ENCODE assay signal across 15 cellular contexts in the genomic region with DNA sequence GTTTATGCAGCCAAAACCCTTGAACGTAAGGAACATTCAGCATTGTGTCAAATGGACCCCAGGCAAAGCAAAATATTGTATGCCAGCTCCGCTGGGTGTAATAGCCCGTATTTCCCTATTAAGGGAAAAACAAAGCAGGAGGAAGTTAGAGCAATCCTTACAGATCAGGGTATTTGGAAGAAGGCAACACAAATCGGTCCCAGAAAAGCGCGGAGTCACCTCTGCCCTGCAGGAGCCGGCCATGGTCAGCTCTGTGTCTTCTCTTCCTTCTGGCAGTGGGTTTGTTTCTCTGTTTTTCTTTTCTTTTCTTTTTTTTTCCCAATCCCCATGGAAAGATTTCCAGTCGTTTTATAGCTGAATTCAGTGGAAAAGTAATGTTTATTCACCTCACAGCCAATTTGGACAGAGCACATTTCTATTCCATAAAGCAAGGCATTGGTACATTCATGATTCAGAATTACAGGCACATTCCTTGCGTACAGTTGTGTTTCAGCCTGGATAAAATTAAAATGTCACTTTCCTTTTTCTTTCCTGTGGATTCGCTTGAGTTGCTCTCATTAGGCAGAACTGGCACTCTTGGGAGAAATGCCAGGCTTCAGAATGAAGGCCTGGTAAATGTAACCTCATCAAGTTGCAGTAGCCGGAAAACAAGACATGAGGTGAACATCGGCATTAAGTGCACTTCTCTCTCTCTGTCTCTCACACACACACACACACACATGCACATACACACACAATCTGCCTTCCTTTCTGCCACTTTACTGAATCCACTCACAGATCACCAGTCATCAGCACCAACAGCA.
DNase-seq lines count a peak whose midpoint lies in the region; ATAC-seq, FAIRE-seq and TF ChIP-seq lines count a peak whose summit lies in the region.
"Had no signal": no experiment of that assay in that cellular context is flagged by ENCODE, and none has a peak within 500 bp of the region (broad histone marks: within the 10 kb centered on the region; RNA-seq: fewer than 3 reads in every experiment).

No MANE protein-coding gene starts in this region.

- ATAC-seq in PC-3, result no peak

- H3K27me3 ChIP-seq in BE2C (no peaks in the 10 kb centered on the region), PC-3 (ENCODE audit: low read length) (no peaks in the 10 kb centered on the region), osteoblast (ENCODE audit: insufficient read depth, low read length) (no peaks in the 10 kb centered on the region)
- H3K27me3 ChIP-seq: colonic mucosa, esophagus squamous epithelium had no signal

- H3K27ac Mint-ChIP-seq in activated naive CD4-positive, alpha-beta T cell treated with anti-CD3 and anti-CD28 coated beads for 36 hours, result no peak overlapping the region
- H3K27ac Mint-ChIP-seq: activated CD4-positive, alpha-beta T cell treated with anti-CD3 and anti-CD28 coated beads, Interleukin-2, amount 10 ng/mL, durations not matched to agents 24 days and 14 days had no signal

- H3K79me2 ChIP-seq in PC-3 (ENCODE audit: low read length) (no peaks in the 10 kb centered on the region), osteoblast (ENCODE audit: insufficient read depth, low read length) (no peaks in the 10 kb centered on the region)

- H2AFZ ChIP-seq in PC-3 (ENCODE audit: low read length) (no peak overlapping the region), osteoblast (ENCODE audit: low read length) (peak overlapping the region; percentile 3)

- TF ChIP-seq CTCF in BE2C (IDR thresholded peaks at IDR 0.05; ENCODE audit: low read depth, low read length) (no peak), PC-3 (conservative IDR thresholded peaks at IDR 0.05; ENCODE audit: low read depth, low read length) (no peak), osteoblast (IDR thresholded peaks at IDR 0.05; ENCODE audit: extremely low read depth, low read depth, low read length) (no peak)

- H3K4me3 Mint-ChIP-seq in activated naive CD4-positive, alpha-beta T cell treated with anti-CD3 and anti-CD28 coated beads for 36 hours, result no peak overlapping the region
- H3K4me3 Mint-ChIP-seq: activated CD4-positive, alpha-beta T cell treated with anti-CD3 and anti-CD28 coated beads, Interleukin-2, amount 10 ng/mL, durations not matched to agents 24 days and 14 days had no signal

- peaks cover 5% of the 10 kb centered on the region for H3K36me3 Mint-ChIP-seq in activated naive CD4-positive, alpha-beta T cell treated with anti-CD3 and anti-CD28 coated beads for 36 hours (ENCODE audit: low read depth)

- no peak overlapping the region for H3K9ac ChIP-seq in PC-3 (ENCODE audit: low read length)

- TF ChIP-seq POLR2A in erythroblast (IDR thresholded peaks at IDR 0.05; ENCODE audit: low read length), result no peak

- H3K9me2 ChIP-seq in PC-3 (replicated peaks; ENCODE audit: low read length), result no peaks in the 10 kb centered on the region

- POLR2A ChIA-PET in PC-3 (lab: Charles Lee; ENCODE audit: unreplicated experiment), result no interaction called here

- H4K20me1 ChIP-seq in PC-3 (ENCODE audit: low read length) (no peaks in the 10 kb centered on the region), osteoblast (ENCODE audit: insufficient read depth, low read length) (no peaks in the 10 kb centered on the region)

- BruUV-seq in PC-3 (replicated peaks; lab: Mats Ljungman, UMichigan), result no TSS peak

- intact Hi-C loops in PC-3 (cut with micrococcal nuclease), result loop anchor here (2.0 to 5.0 kb wide), 2 partner anchors 140 to 1056 kb away; no protein-coding TSS in a partner anchor
- intact Hi-C loops in activated naive CD4-positive, alpha-beta T cell treated with anti-CD3 and anti-CD28 coated beads for 36 hours (cut with micrococcal nuclease), result no loop called here

- H3K4me3 ChIP-seq in BE2C (ENCODE audit: low read depth, low read length), result no peak overlapping the region
- H3K4me3 ChIP-seq in PC-3 (ENCODE audit: low read length), result no peak overlapping the region
- peak overlapping the region; percentile 14 for H3K4me3 ChIP-seq in osteoblast (ENCODE audit: insufficient read depth, low read length)
- H3K4me3 ChIP-seq: colonic mucosa, esophagus squamous epithelium had no signal

- no peaks in the 10 kb centered on the region for H3K27me3 Mint-ChIP-seq in activated naive CD4-positive, alpha-beta T cell treated with anti-CD3 and anti-CD28 coated beads for 36 hours (ENCODE audit: low read depth)
- H3K27me3 Mint-ChIP-seq: activated CD4-positive, alpha-beta T cell treated with anti-CD3 and anti-CD28 coated beads, Interleukin-2, amount 10 ng/mL, durations not matched to agents 24 days and 14 days had no signal

- FAIRE-seq in endometrium (lab: Jason Lieb, UNC), result peak; percentile 85
- FAIRE-seq: GM12891 had no signal

- H3K4me2 ChIP-seq in PC-3 (ENCODE audit: low read length) (no peak overlapping the region), osteoblast (ENCODE audit: insufficient read depth, low read length) (peak overlapping the region; percentile 58)

- CTCF ChIA-PET in PC-3 (lab: Charles Lee), result no interaction called here
- CTCF ChIA-PET in activated naive CD4-positive, alpha-beta T cell treated with anti-CD3 and anti-CD28 coated beads for 36 hours (lab: Charles Lee), result no interaction called here

- no peaks in the 10 kb centered on the region for H3F3A ChIP-seq in PC-3 (ENCODE audit: low read length, unreplicated experiment)

- H3K4me1 Mint-ChIP-seq in activated naive CD4-positive, alpha-beta T cell treated with anti-CD3 and anti-CD28 coated beads for 36 hours (ENCODE audit: low read depth), result no peaks in the 10 kb centered on the region

- H3K27ac ChIP-seq in PC-3 (ENCODE audit: low read length) (peak overlapping the region; percentile 64), osteoblast (ENCODE audit: low read depth, low read length) (peak overlapping the region; percentile 34)
- H3K27ac ChIP-seq: colonic mucosa, esophagus squamous epithelium had no signal

- peaks cover 3% of the 10 kb centered on the region for H3K9me3 Mint-ChIP-seq in activated naive CD4-positive, alpha-beta T cell treated with anti-CD3 and anti-CD28 coated beads for 36 hours
- H3K9me3 Mint-ChIP-seq: activated CD4-positive, alpha-beta T cell treated with anti-CD3 and anti-CD28 coated beads, Interleukin-2, amount 10 ng/mL, durations not matched to agents 24 days and 14 days had no signal

- DNase-seq in BE2C (peak; percentile 28), PC-3 (no peak), osteoblast (ENCODE audit: insufficient read length, low spot score, missing footprints) (no peak), erythroblast (lab: John Stamatoyannopoulos, UW) (no peak), nucleus accumbens (lab: John Stamatoyannopoulos, UW) (no peak), COLO668 (lab: John Stamatoyannopoulos, UW; ENCODE audit: unreplicated experiment) (no peak)
- no peak for DNase-seq in activated naive CD4-positive, alpha-beta T cell treated with anti-CD3 and anti-CD28 coated beads for 36 hours
- DNase-seq: activated CD4-positive, alpha-beta T cell treated with anti-CD3 and anti-CD28 coated beads, Interleukin-2, amount 10 ng/mL, durations not matched to agents 24 days and 14 days; activated T-cell treated with anti-CD3 and anti-CD28 coated beads, Interleukin-2, amount 50 U/mL, for 1 hour; colonic mucosa; esophagus squamous epithelium; mesendoderm; NCI-H1048 had no signal

- no peaks in the 10 kb centered on the region for H3K4me1 ChIP-seq in BE2C
- peaks cover 21% of the 10 kb centered on the region for H3K4me1 ChIP-seq in PC-3 (ENCODE audit: insufficient read depth, low read length)
- peaks cover 20% of the 10 kb centered on the region for H3K4me1 ChIP-seq in osteoblast (ENCODE audit: insufficient read depth, low read length)
- H3K4me1 ChIP-seq: colonic mucosa had no signal

- H3K36me3 ChIP-seq in BE2C, result no peaks in the 10 kb centered on the region
- H3K36me3 ChIP-seq in PC-3 (ENCODE audit: low read depth, low read length), result no peaks in the 10 kb centered on the region
- no peaks in the 10 kb centered on the region for H3K36me3 ChIP-seq in osteoblast (ENCODE audit: insufficient read depth, low read length)
- H3K36me3 ChIP-seq: colonic mucosa, esophagus squamous epithelium had no signal

- no peaks in the 10 kb centered on the region for H3K9me3 ChIP-seq in BE2C
- no peaks in the 10 kb centered on the region for H3K9me3 ChIP-seq in PC-3 (ENCODE audit: low read length)
- H3K9me3 ChIP-seq in osteoblast (ENCODE audit: low read depth, low read length), result no peaks in the 10 kb centered on the region
- H3K9me3 ChIP-seq: colonic mucosa, esophagus squamous epithelium had no signal
